In genomic region chr11:62832346-62833234, GRCh38 we compare ENCODE assay signal across 9 cellular contexts. TPM values are rescaled to one million over a fixed set of nuclear protein-coding genes. Genes with fewer than 3 reads are reported as not detected.
A peak's percentile ranks its signal among the peaks of the same experiment; 100 is the strongest.
DNase-seq lines count a peak whose midpoint lies in the region; ATAC-seq, FAIRE-seq and TF ChIP-seq lines count a peak whose summit lies in the region.
"Had no signal": no experiment of that assay in that cellular context is flagged by ENCODE, and none has a peak within 500 bp of the region (broad histone marks: within the 10 kb centered on the region; RNA-seq: fewer than 3 reads in every experiment).

Gene TEX54 (minus strand): TSS chr11:62832841.

- DNase-seq in astrocyte of the cerebellum (ENCODE audit: low read depth) = no peak
- peak; percentile 81 for DNase-seq in kidney
- DNase-seq in NCI-H2029 treated with DMSO at 0.1 percent for 48 hours (lab: John Stamatoyannopoulos, UW) = no peak
- DNase-seq in NCI-H2171 (lab: John Stamatoyannopoulos, UW) = no peak

- in situ Hi-C loops in astrocyte of the cerebellum (cut with HindIII; ENCODE audit: low sequenced_read_pairs) = no loop called here

- intact Hi-C loops in kidney (cut with DNase I) = no loop called here

- FAIRE-seq in kidney (lab: Jason Lieb, UNC) = no peak
- FAIRE-seq: islet of Langerhans had no signal

- peaks cover 8 to 24% of the 10 kb centered on the region in 2 donors for H3K36me3 ChIP-seq in kidney (ENCODE audit: control insufficient read depth in 1 of 2, insufficient read depth in 2 of 2, low read length in 2 of 2)

- H3K27ac ChIP-seq in 22Rv1 (peak within 1 kb of the TSS; percentile 80), kidney (ENCODE audit: low read depth in 2 of 2, low read length in 2 of 2) (peak within 1 kb of the TSS; percentile 98 to 99)

- peak within 1 kb of the TSS; percentile 96 for H3K27ac Mint-ChIP-seq in stimulated activated naive CD8-positive, alpha-beta T cell treated with anti-CD3 and anti-CD28 coated beads, Interleukin-15, Interleukin-2, amounts not matched to agents 100 ng/mL and 50 ng/mL, for 24 hours

- H3K4me1 ChIP-seq in kidney (ENCODE audit: control insufficient read depth in 1 of 2, insufficient read depth in 1 of 2, low read depth in 1 of 2, low read length in 2 of 2) = peaks cover 6 to 16% of the 10 kb centered on the region in 2 donors

- peaks cover 51% of the 10 kb centered on the region for H3K4me1 Mint-ChIP-seq in stimulated activated naive CD8-positive, alpha-beta T cell treated with anti-CD3 and anti-CD28 coated beads, Interleukin-15, Interleukin-2, amounts not matched to agents 100 ng/mL and 50 ng/mL, for 24 hours (ENCODE audit: low read depth)

- H3K27me3 Mint-ChIP-seq in stimulated activated naive CD8-positive, alpha-beta T cell treated with anti-CD3 and anti-CD28 coated beads, Interleukin-15, Interleukin-2, amounts not matched to agents 100 ng/mL and 50 ng/mL, for 24 hours = no peaks in the 10 kb centered on the region

- no peaks in the 10 kb centered on the region for H3K9me3 Mint-ChIP-seq in stimulated activated naive CD8-positive, alpha-beta T cell treated with anti-CD3 and anti-CD28 coated beads, Interleukin-15, Interleukin-2, amounts not matched to agents 100 ng/mL and 50 ng/mL, for 24 hours

- TF ChIP-seq CTCF in 22Rv1 (IDR thresholded peaks at IDR 0.05) (no peak), astrocyte of the cerebellum (IDR thresholded peaks at IDR 0.05; ENCODE audit: low read depth, low read length, missing control alignments) (no peak), kidney (IDR thresholded peaks at IDR 0.05; ENCODE audit: borderline replicate concordance, extremely low read depth, insufficient read depth) (no peak)

- H3K4me3 ChIP-seq in astrocyte of the cerebellum (ENCODE audit: low read depth, low read length) (peak within 1 kb of the TSS; percentile 92), kidney (ENCODE audit: low read length in 2 of 2) (peak within 1 kb of the TSS; percentile 89 to 95)

- H3K9me3 ChIP-seq in kidney (ENCODE audit: control insufficient read depth in 1 of 2, low read length in 2 of 2) = no peaks in the 10 kb centered on the region

- peak within 1 kb of the TSS; percentile 94 to 99 for H3K9ac ChIP-seq in kidney (ENCODE audit: low read length in 2 of 2)

- ATAC-seq in GM18867 (IDR thresholded peaks at IDR 0.05; ENCODE audit: unreplicated experiment) (peak; percentile 21), HG03571 (IDR thresholded peaks at IDR 0.05; ENCODE audit: unreplicated experiment) (peak; percentile 10)

- peak within 1 kb of the TSS; percentile 93 for H3K4me3 Mint-ChIP-seq in stimulated activated naive CD8-positive, alpha-beta T cell treated with anti-CD3 and anti-CD28 coated beads, Interleukin-15, Interleukin-2, amounts not matched to agents 100 ng/mL and 50 ng/mL, for 24 hours

- peaks cover 49% of the 10 kb centered on the region for H3K36me3 Mint-ChIP-seq in stimulated activated naive CD8-positive, alpha-beta T cell treated with anti-CD3 and anti-CD28 coated beads, Interleukin-15, Interleukin-2, amounts not matched to agents 100 ng/mL and 50 ng/mL, for 24 hours (ENCODE audit: low read depth)

RNA-seq across cellular contexts. Expression of gene TEX54, which starts in this region (rescaled TPM):
- not detected for total RNA-seq in kidney
- polyA plus RNA-seq in kidney (ENCODE audit: insufficient read depth, low read depth, low replicate concordance) = not detected

Comparison
In these comparisons a context has a peak if more than half of its experiments do, and no peak if none do; other contexts are left out.
1. Peak in DNase-seq, H3K4me3 ChIP-seq, H3K27ac ChIP-seq and H3K9ac ChIP-seq in kidney; RNA of the gene not detected or under 1 TPM.